ENCODE assay signal across 8 cellular contexts in the genomic region with DNA sequence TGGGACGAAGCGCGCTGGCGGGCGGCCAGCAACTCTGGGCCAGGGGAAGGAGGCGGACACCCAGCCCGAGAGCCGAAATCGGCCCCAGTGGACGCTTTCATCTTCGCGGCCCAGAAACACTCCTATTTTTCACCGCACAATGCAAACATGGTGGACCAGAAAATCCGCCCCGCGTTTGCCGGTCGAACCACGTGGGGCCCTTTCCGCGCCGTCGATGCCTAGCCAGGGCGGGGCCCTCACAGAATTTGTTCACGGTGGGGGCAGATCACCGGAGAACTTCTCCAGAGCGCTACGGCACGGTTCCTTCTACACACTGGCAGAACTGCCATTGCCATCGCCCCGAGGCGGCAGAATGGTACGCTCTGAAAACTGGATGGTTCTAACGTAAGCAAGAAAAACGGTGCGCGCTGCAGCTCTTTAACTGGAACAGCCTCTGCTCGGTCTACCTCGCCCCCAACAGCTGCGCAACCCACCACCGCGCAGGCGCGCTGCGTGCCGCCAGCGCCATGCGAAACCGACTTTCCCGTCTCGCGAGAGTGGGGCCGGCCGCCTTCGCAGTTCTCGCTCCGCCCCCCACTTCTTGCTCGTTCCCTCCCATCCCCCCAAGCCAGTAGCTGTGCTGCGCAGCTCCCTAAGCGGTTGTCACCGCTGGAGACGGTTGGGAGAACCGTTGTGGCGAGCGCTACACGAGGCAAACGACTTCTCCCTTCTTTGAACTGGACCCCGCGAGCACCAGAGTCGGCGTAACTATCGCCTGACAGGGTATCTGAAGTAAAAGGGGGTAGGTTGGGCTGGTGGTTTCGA. TPM values are rescaled to one million over a fixed set of nuclear protein-coding genes. Genes with fewer than 3 reads are reported as not detected.
A peak's percentile ranks its signal among the peaks of the same experiment; 100 is the strongest.
DNase-seq lines count a peak whose midpoint lies in the region; ATAC-seq and TF ChIP-seq lines count a peak whose summit lies in the region.

HNRNPH3 (plus strand) TSS at position 610 of the 804 bp plus-strand sequence. CDS start 5,158 bp downstream, outside the sequence.

- CTCF ChIA-PET in PC-3 (lab: Charles Lee) = interaction anchor here (0.7 to 3.1 kb wide), 2 partner anchors 112 to 119 kb away, joined by 3 to 18 read pairs; no protein-coding TSS in a partner anchor

- H2AFZ ChIP-seq in PC-3 (ENCODE audit: low read length) = peak within 1 kb of the TSS; percentile 86

- no peaks in the 10 kb centered on the region for H3K27me3 ChIP-seq in PC-3 (ENCODE audit: low read length)

- DNase-seq in DMS53 (lab: John Stamatoyannopoulos, UW) (peak; percentile 99), PC-3 (peak; percentile 100), activated T-cell treated with anti-CD3 and anti-CD28 coated beads for 48 hours (ENCODE audit: low read depth) (peak; percentile 98), epithelial cell of proximal tubule (ENCODE audit: low read depth) (peak; percentile 63), mucosa of gallbladder (ENCODE audit: low spot score) (peak; percentile 99)
- DNase-seq in Jurkat, Clone E6-1 (ENCODE audit: low read depth, low spot score) = peak; percentile 96
- peak; percentile 97 for DNase-seq in stimulated activated CD8-positive, alpha-beta memory T cell treated with anti-CD3 and anti-CD28 coated beads, Interleukin-4, amount 100 ng/mL, for 24 hours (ENCODE audit: low read depth)

- H3K4me3 ChIP-seq in Jurkat, Clone E6-1 (ENCODE audit: low read length) = peak within 1 kb of the TSS; percentile 90
- H3K4me3 ChIP-seq in PC-3 (ENCODE audit: low read length) = peak within 1 kb of the TSS; percentile 87
- H3K4me3 ChIP-seq in epithelial cell of proximal tubule (ENCODE audit: low read depth, low read length) = peak within 1 kb of the TSS; percentile 78

- H4K20me1 ChIP-seq in PC-3 (ENCODE audit: low read length) = peaks cover 40% of the 10 kb centered on the region

- peaks cover 32% of the 10 kb centered on the region for H3K36me3 ChIP-seq in PC-3 (ENCODE audit: low read depth, low read length)

- H3K9me2 ChIP-seq in PC-3 (replicated peaks; ENCODE audit: low read length) = no peaks in the 10 kb centered on the region

- peak; percentile 79 for ATAC-seq in GM21717 (IDR thresholded peaks at IDR 0.05; ENCODE audit: unreplicated experiment)
- peak; percentile 74 for ATAC-seq in PC-3

- POLR2A ChIA-PET in PC-3 (lab: Charles Lee; ENCODE audit: unreplicated experiment) = interaction anchor here (0.6 to 1.2 kb wide), 6 partner anchors 18 to 1077 kb away, joined by 4 to 24 read pairs (median 6); no protein-coding TSS in a partner anchor

- peaks cover 55% of the 10 kb centered on the region for H3K79me2 ChIP-seq in PC-3 (ENCODE audit: low read length)

- H3F3A ChIP-seq in PC-3 (ENCODE audit: low read length, unreplicated experiment) = no peaks in the 10 kb centered on the region

- peaks cover 44% of the 10 kb centered on the region for H3K4me1 ChIP-seq in PC-3 (ENCODE audit: insufficient read depth, low read length)

- intact Hi-C loops in PC-3 (cut with micrococcal nuclease) = loop anchor here (5.0 to 10.0 kb wide), 5 partner anchors 244 to 571 kb away; partner anchors contain the start of genes CCAR1, DDX50 and SIRT1

- TF ChIP-seq CTCF in PC-3 (conservative IDR thresholded peaks at IDR 0.05; ENCODE audit: low read depth, low read length) (no peak), epithelial cell of proximal tubule (conservative IDR thresholded peaks at IDR 0.05; ENCODE audit: low read depth, low read length) (no peak)

- H3K27ac ChIP-seq in PC-3 (ENCODE audit: low read length) = peak within 1 kb of the TSS; percentile 82

- no peaks in the 10 kb centered on the region for H3K9me3 ChIP-seq in PC-3 (ENCODE audit: low read length)

- H3K9ac ChIP-seq in PC-3 (ENCODE audit: low read length) = peak within 1 kb of the TSS; percentile 96

- TSS peak; percentile 79 for BruUV-seq in PC-3 (replicated peaks; lab: Mats Ljungman, UMichigan)

- H3K4me2 ChIP-seq in PC-3 (ENCODE audit: low read length) = peak within 1 kb of the TSS; percentile 81

RNA-seq across cellular contexts. Expression of gene HNRNPH3, which starts in this region (rescaled TPM):
- 470 TPM for polyA plus RNA-seq in Jurkat, Clone E6-1 (2012; ENCODE audit: insufficient read depth, insufficient read length)
- total RNA-seq in PC-3 (2014; rRNA removed) (40.5 and 77.5 TPM in 2 replicates), epithelial cell of proximal tubule (43.1 and 44.5 TPM in 2 replicates), mucosa of gallbladder (94.2 TPM)

Comparison
In these comparisons a context has a peak if more than half of its experiments do, and no peak if none do; other contexts are left out.
1. Peak in every context shown above with its lines: DNase-seq, ATAC-seq, H3K4me3 ChIP-seq and H3K27ac ChIP-seq.